17 cellular contexts compared by ENCODE assay signal in genomic region chr12:48414046-48414445, GRCh38. TPM values are rescaled to one million over a fixed set of nuclear protein-coding genes. Genes with fewer than 3 reads are reported as not detected.
DNase-seq lines count a peak whose midpoint lies in the region; ATAC-seq, FAIRE-seq and TF ChIP-seq lines count a peak whose summit lies in the region.
"Had no signal": no experiment of that assay in that cellular context is flagged by ENCODE, and none has a peak within 500 bp of the region (broad histone marks: within the 10 kb centered on the region; RNA-seq: fewer than 3 reads in every experiment).

No MANE protein-coding gene starts in this region.

- no peak overlapping the region for H2AFZ ChIP-seq in endothelial cell of umbilical vein (ENCODE audit: low read depth, low read length)

- BruUV-seq in endothelial cell of umbilical vein (replicated peaks; lab: Mats Ljungman, UMichigan): no TSS peak

- DNase-seq in SK-N-MC (ENCODE audit: low read depth, low spot score) (no peak), endothelial cell of umbilical vein (ENCODE audit: low read depth, low spot score) (peak; percentile 46), inferior parietal cortex (ENCODE audit: extremely low spot score) (peak; percentile 75), left colon (no peak), DMS114 treated with DMSO at 0.1 percent for 48 hours (lab: John Stamatoyannopoulos, UW; ENCODE audit: unreplicated experiment) (no peak)
- DNase-seq: DMS153; effector memory CD4-positive, alpha-beta T cell; Karpas-422; NCI-H2171 treated with DMSO at 0.1 percent for 48 hours; NCI-H748 treated with DMSO at 0.1 percent for 48 hours; pancreas had no signal

- H3K27ac ChIP-seq in SK-N-MC: peak overlapping the region; percentile 86
- no peak overlapping the region for H3K27ac ChIP-seq in endothelial cell of umbilical vein (ENCODE audit: insufficient read depth, low read depth, low read length)
- H3K27ac ChIP-seq in rectal smooth muscle tissue (ENCODE audit: low read depth, low read length): peak overlapping the region; percentile 51
- H3K27ac ChIP-seq: C4-2B, pancreas, tibial nerve had no signal

- H3K36me3 ChIP-seq in SK-N-MC (ENCODE audit: insufficient read depth, low read length) (no peaks in the 10 kb centered on the region), endothelial cell of umbilical vein (ENCODE audit: control insufficient read depth in 2 of 2, extremely low read depth in 1 of 2, insufficient read depth in 2 of 2, low read length in 2 of 2) (no peaks in the 10 kb centered on the region), rectal smooth muscle tissue (ENCODE audit: control insufficient read depth, insufficient read depth, low read length) (no peaks in the 10 kb centered on the region)
- H3K36me3 ChIP-seq: pancreas had no signal

- H4K20me1 ChIP-seq in endothelial cell of umbilical vein (replicated peaks; ENCODE audit: control insufficient read depth, extremely low read depth, insufficient read depth, low read length): no peaks in the 10 kb centered on the region

- H3K79me2 ChIP-seq in endothelial cell of umbilical vein (ENCODE audit: control insufficient read depth, insufficient read depth, low read length): no peaks in the 10 kb centered on the region

- H3K4me2 ChIP-seq in endothelial cell of umbilical vein (ENCODE audit: insufficient read depth, low read length): no peak overlapping the region

- no peak for ATAC-seq in left colon
- no peak for ATAC-seq in GM19395 (IDR thresholded peaks at IDR 0.05; ENCODE audit: unreplicated experiment)
- no peak for ATAC-seq in HG02571 (IDR thresholded peaks at IDR 0.05; ENCODE audit: unreplicated experiment)

- FAIRE-seq in endothelial cell of umbilical vein (lab: Jason Lieb, UNC): peak; percentile 63
- FAIRE-seq: pancreas had no signal

- H3K4me3 ChIP-seq in SK-N-MC: 0 out of 2 replicates have a peak overlapping the region, but pooled peaks have one; percentile 39
- no peak overlapping the region for H3K4me3 ChIP-seq in endothelial cell of umbilical vein (replicated peaks in 1 of 3; ENCODE audit: insufficient read depth in 1 of 3, low read depth in 1 of 3, low read length in 3 of 3)
- H3K4me3 ChIP-seq in rectal smooth muscle tissue (ENCODE audit: low read length): no peak overlapping the region
- H3K4me3 ChIP-seq: pancreas, tibial nerve had no signal

- POLR2A ChIA-PET in endothelial cell of umbilical vein (lab: Charles Lee): no interaction called here

- H3K4me1 ChIP-seq in endothelial cell of umbilical vein (ENCODE audit: control insufficient read depth, extremely low read depth, insufficient read depth, low read length) (no peaks in the 10 kb centered on the region), rectal smooth muscle tissue (ENCODE audit: control insufficient read depth, insufficient read depth, low read length) (peaks cover 11% of the 10 kb centered on the region)
- H3K4me1 ChIP-seq: pancreas had no signal

- intact Hi-C loops in endothelial cell of umbilical vein (cut with micrococcal nuclease): no loop called here
- intact Hi-C loops in left colon (cut with DNase I, micrococcal nuclease): no loop called here

- TF ChIP-seq POLR2A in endothelial cell of umbilical vein (IDR thresholded peaks at IDR 0.05; ENCODE audit: low read depth, low read length): no peak

- H3K9ac ChIP-seq in SK-N-MC (ENCODE audit: insufficient read length) (no peak overlapping the region), endothelial cell of umbilical vein (replicated peaks; ENCODE audit: extremely low read depth, insufficient read depth, low read length) (no peak overlapping the region), rectal smooth muscle tissue (ENCODE audit: low read length) (no peak overlapping the region)

- no peak for TF ChIP-seq CTCF in endothelial cell of umbilical vein (IDR thresholded peaks at IDR 0.05; ENCODE audit: extremely low read depth in 1 of 2, insufficient read depth in 1 of 2, low read depth in 1 of 2, low read length in 2 of 2)

- dilution Hi-C loops in endothelial cell of umbilical vein (cut with MboI; ENCODE audit: extremely low pct_ligation_motif_present, low sequenced_read_pairs): no loop called here

- H3K9me3 ChIP-seq in SK-N-MC (ENCODE audit: low read depth, low read length) (no peaks in the 10 kb centered on the region), endothelial cell of umbilical vein (replicated peaks; ENCODE audit: control insufficient read depth, insufficient read depth, low read length) (no peaks in the 10 kb centered on the region)
- H3K9me3 ChIP-seq: pancreas, tibial nerve had no signal

- H3K9me1 ChIP-seq in endothelial cell of umbilical vein (replicated peaks; ENCODE audit: control insufficient read depth, extremely low read depth, insufficient read depth, low read length): no peaks in the 10 kb centered on the region

- CTCF ChIA-PET in endothelial cell of umbilical vein (lab: Charles Lee): no interaction called here

- H3K27me3 ChIP-seq in endothelial cell of umbilical vein (ENCODE audit: control insufficient read depth in 2 of 2, insufficient read depth in 2 of 2, low read length in 2 of 2): peaks cover 0 to 4% of the 10 kb centered on the region in 2 experiments
- no peaks in the 10 kb centered on the region for H3K27me3 ChIP-seq in rectal smooth muscle tissue (ENCODE audit: control insufficient read depth, insufficient read depth, low read length)
- H3K27me3 ChIP-seq: pancreas, tibial nerve had no signal

TF ChIP-seq in endothelial cell of umbilical vein, 7 proteins besides CTCF, POLR2A, EP300 and RAD21:
- TF ChIP-seq FOS (IDR thresholded peaks at IDR 0.05; ENCODE audit: borderline replicate concordance, insufficient read depth, low read length) (no peak), JUN (IDR thresholded peaks at IDR 0.05; ENCODE audit: borderline replicate concordance, insufficient read depth, insufficient read length, low read depth) (no peak), POLR2AphosphoS5 (IDR thresholded peaks at IDR 0.05; ENCODE audit: insufficient read depth, low read depth, low read length) (no peak), MYC (IDR thresholded peaks at IDR 0.05; ENCODE audit: low read depth, low read length) (no peak), EZH2 (IDR thresholded peaks at IDR 0.05; ENCODE audit: borderline replicate concordance, low read depth, low read length, severe bottlenecking) (no peak), MAX (IDR thresholded peaks at IDR 0.05; ENCODE audit: insufficient read depth, insufficient read length) (no peak), GATA2 (IDR thresholded peaks at IDR 0.05; ENCODE audit: insufficient read depth, insufficient read length, low read depth, low read length) (no peak)

RNA-seq across cellular contexts. Expression of gene ANP32D, which starts 58.3 kb away (rescaled TPM):
- total RNA-seq in endothelial cell of umbilical vein (not detected in 2 replicates), left colon (not detected)
- polyA plus RNA-seq in endothelial cell of umbilical vein: not detected in 2 replicates
- not detected in 2 replicates for polyA plus RNA-seq in endothelial cell of umbilical vein (2011; cell fraction: cytosol; rRNA removed)
- 0.34 and 0.36 TPM in 2 replicates for polyA plus RNA-seq in endothelial cell of umbilical vein (2011; cell fraction: nucleus; rRNA removed)
- not detected in 2 replicates for polyA plus RNA-seq in endothelial cell of umbilical vein (2012)
- not detected in 2 replicates for polyA minus RNA-seq in endothelial cell of umbilical vein
- not detected for polyA minus RNA-seq in endothelial cell of umbilical vein (2011; cell fraction: cytosol; rRNA and poly(A)+ RNA removed)
- polyA minus RNA-seq in endothelial cell of umbilical vein (2011; cell fraction: nucleus; rRNA and poly(A)+ RNA removed): not detected in 2 replicates
- total RNA-seq: A673 had no signal
- polyA plus RNA-seq: pancreas had no signal

Comparison
In these comparisons a context has a peak if more than half of its experiments do, and no peak if none do; other contexts are left out.
1. DNase-seq: peak in endothelial cell of umbilical vein (single experiment) and inferior parietal cortex (single experiment); none in SK-N-MC (single experiment), left colon (0 of 2) and DMS114 treated with DMSO at 0.1 percent for 48 hours (single experiment).